ENCODE assay signal across 1 cellular context in the genomic region with DNA sequence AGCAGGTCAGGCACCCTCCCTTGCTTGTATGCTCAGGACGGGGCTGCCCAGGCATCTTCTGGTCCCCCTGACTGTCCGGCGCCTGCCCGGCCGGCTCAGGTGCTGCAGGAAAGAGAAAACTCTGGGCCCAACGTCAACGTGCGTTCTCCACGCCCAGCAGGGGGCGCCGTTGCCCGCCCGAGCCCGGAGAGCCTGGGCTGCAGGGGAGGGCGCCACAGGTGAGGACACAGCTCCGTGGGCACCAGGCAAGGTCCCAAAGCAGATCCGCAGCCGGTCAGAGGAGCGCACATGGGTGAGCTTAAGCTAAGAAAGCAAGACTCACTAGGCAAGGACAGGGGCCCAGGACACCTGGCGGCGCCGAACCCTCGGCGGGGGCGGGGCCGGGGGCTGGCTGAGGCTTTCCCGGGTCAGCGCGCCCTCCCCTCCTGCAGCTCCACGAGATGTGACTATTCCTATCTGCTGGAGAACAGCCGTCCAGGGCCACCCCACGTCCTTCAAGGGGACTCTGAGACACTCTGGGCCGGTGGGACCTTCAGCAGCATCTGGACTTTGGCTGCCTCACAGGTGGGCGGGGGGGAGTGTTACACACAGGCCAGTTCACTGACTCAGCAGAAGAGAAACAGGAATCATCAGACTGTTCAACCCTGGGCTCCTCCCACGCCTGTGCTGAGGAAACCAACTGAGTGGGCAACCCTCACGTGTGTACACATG.
TF ChIP-seq lines count a peak whose summit lies in the region.

No MANE protein-coding gene starts in this region.

TF ChIP-seq in WTC11, 78 proteins besides CTCF, POLR2A, EP300 and RAD21 (continued from another document):
- 0 out of 2 replicates have a peak, but pooled peaks have one; percentile 45 for TF ChIP-seq FOXP4 (CRISPR knock-in tag; IDR thresholded peaks at IDR 0.05)
- TF ChIP-seq ESRRA (CRISPR knock-in tag; IDR thresholded peaks at IDR 0.05; ENCODE audit: borderline replicate concordance), result no peak
- no peak for TF ChIP-seq HMGA2 (CRISPR knock-in tag; IDR thresholded peaks at IDR 0.05)
- TF ChIP-seq CREB1 (CRISPR knock-in tag; IDR thresholded peaks at IDR 0.05), result no peak
- peak; percentile 71 for TF ChIP-seq MAX (CRISPR knock-in tag; IDR thresholded peaks at IDR 0.05)
- TF ChIP-seq, protein P1, sequence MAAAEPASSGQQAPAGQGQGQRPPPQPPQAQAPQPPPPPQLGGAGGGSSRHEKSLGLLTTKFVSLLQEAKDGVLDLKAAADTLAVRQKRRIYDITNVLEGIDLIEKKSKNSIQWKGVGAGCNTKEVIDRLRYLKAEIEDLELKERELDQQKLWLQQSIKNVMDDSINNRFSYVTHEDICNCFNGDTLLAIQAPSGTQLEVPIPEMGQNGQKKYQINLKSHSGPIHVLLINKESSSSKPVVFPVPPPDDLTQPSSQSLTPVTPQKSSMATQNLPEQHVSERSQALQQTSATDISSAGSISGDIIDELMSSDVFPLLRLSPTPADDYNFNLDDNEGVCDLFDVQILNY (CRISPR knock-in tag; IDR thresholded peaks at IDR 0.05), result 0 out of 2 replicates have a peak, but pooled peaks have one; percentile 51
- TF ChIP-seq, protein P2, sequence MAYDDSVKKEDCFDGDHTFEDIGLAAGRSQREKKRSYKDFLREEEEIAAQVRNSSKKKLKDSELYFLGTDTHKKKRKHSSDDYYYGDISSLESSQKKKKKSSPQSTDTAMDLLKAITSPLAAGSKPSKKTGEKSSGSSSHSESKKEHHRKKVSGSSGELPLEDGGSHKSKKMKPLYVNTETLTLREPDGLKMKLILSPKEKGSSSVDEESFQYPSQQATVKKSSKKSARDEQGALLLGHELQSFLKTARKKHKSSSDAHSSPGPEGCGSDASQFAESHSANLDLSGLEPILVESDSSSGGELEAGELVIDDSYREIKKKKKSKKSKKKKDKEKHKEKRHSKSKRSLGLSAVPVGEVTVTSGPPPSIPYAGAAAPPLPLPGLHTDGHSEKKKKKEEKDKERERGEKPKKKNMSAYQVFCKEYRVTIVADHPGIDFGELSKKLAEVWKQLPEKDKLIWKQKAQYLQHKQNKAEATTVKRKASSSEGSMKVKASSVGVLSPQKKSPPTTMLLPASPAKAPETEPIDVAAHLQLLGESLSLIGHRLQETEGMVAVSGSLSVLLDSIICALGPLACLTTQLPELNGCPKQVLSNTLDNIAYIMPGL (CRISPR knock-in tag; IDR thresholded peaks at IDR 0.05), result peak; percentile 77; the same call in 1 of the 2 replicates
- TF ChIP-seq, protein P3, sequence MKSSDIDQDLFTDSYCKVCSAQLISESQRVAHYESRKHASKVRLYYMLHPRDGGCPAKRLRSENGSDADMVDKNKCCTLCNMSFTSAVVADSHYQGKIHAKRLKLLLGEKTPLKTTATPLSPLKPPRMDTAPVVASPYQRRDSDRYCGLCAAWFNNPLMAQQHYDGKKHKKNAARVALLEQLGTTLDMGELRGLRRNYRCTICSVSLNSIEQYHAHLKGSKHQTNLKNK (CRISPR knock-in tag; IDR thresholded peaks at IDR 0.05), result no peak
- TF ChIP-seq IRF1 (CRISPR knock-in tag; IDR thresholded peaks at IDR 0.05), result no peak
- TF ChIP-seq MLX (CRISPR knock-in tag; IDR thresholded peaks at IDR 0.05), result 0 out of 2 replicates have a peak, but pooled peaks have one; percentile 38
- TF ChIP-seq E2F4 (CRISPR knock-in tag; IDR thresholded peaks at IDR 0.05; ENCODE audit: borderline replicate concordance, low read depth), result no peak
- no peak for TF ChIP-seq TEAD4 (CRISPR knock-in tag; IDR thresholded peaks at IDR 0.05)
- TF ChIP-seq FOXK1 (CRISPR knock-in tag; IDR thresholded peaks at IDR 0.05), result 0 out of 2 replicates have a peak, but pooled peaks have one; percentile 32
- no peak for TF ChIP-seq GRHL2 (CRISPR knock-in tag; IDR thresholded peaks at IDR 0.05; ENCODE audit: insufficient replicate concordance, severe bottlenecking)
- TF ChIP-seq, protein P4, sequence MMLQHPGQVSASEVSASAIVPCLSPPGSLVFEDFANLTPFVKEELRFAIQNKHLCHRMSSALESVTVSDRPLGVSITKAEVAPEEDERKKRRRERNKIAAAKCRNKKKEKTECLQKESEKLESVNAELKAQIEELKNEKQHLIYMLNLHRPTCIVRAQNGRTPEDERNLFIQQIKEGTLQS (CRISPR knock-in tag; conservative IDR thresholded peaks at IDR 0.05), result no peak
- no peak for TF ChIP-seq TEAD1 (CRISPR knock-in tag; IDR thresholded peaks at IDR 0.05)
- no peak for TF ChIP-seq NR3C1 (CRISPR knock-in tag; conservative IDR thresholded peaks at IDR 0.05; ENCODE audit: low read depth)
- peak; percentile 69; the same call in 1 of the 2 replicates for TF ChIP-seq SP1 (CRISPR knock-in tag; conservative IDR thresholded peaks at IDR 0.05)
